17 cellular contexts compared by ENCODE assay signal in genomic region chrX:74178536-74178935, GRCh38.
DNase-seq lines count a peak whose midpoint lies in the region; ATAC-seq and TF ChIP-seq lines count a peak whose summit lies in the region.
"Had no signal": no experiment of that assay in that cellular context is flagged by ENCODE, and none has a peak within 500 bp of the region (broad histone marks: within the 10 kb centered on the region; RNA-seq: fewer than 3 reads in every experiment).

No MANE protein-coding gene starts in this region.

- DNase-seq in D341Med (ENCODE audit: low spot score): peak; percentile 5
- DNase-seq in WTC11 (ENCODE audit: low spot score): peak; percentile 41
- peak; percentile 85 for DNase-seq in islet precursor cell
- no peak for DNase-seq in retinal pigment epithelial cell (ENCODE audit: low read depth)
- no peak for DNase-seq in stimulated activated CD4-positive, alpha-beta T cell treated with anti-CD3 and anti-CD28 coated beads, Interleukin-2, amount 100 ng/mL, for 24 hours
- DNase-seq in central memory CD4-positive, alpha-beta T cell: no peak
- no peak for DNase-seq in DMS 273 treated with DMSO at 0.1 percent for 48 hours (lab: John Stamatoyannopoulos, UW)
- DNase-seq: activated CD4-positive, alpha-beta T cell treated with anti-CD3 and anti-CD28 coated beads, Interleukin-2, amount 10 ng/mL, durations not matched to agents 7 days and 5 days; activated naive CD4-positive, alpha-beta T cell treated with Interleukin-2 at 50 U/mL for 16 hours; activated T-cell treated with anti-CD3 and anti-CD28 coated beads for 4 hours; AML-193; body of pancreas; dermis blood vessel endothelial cell; NCI-H146; RPMI8226; stimulated activated CD4-positive, alpha-beta T cell treated with anti-CD3 and anti-CD28 coated beads, Interleukin-2, amount 100 ng/mL, for 48 hours had no signal

- H3K4me3 ChIP-seq in retinal pigment epithelial cell (ENCODE audit: low read length): peak overlapping the region; percentile 16
- H3K4me3 ChIP-seq: body of pancreas had no signal

- POLR2A ChIA-PET in WTC11 (lab: Charles Lee): no interaction called here

- ATAC-seq in WTC11 (peak; percentile 97), HG02885 (IDR thresholded peaks at IDR 0.05; ENCODE audit: poor library complexity, unreplicated experiment) (no peak)
- ATAC-seq: body of pancreas had no signal

- TF ChIP-seq CTCF in WTC11 (IDR thresholded peaks at IDR 0.05): no peak
- no peak for TF ChIP-seq CTCF in retinal pigment epithelial cell (conservative IDR thresholded peaks at IDR 0.05; ENCODE audit: low read depth, low read length)

- H3K4me1 Mint-ChIP-seq in WTC11: peaks cover 25% of the 10 kb centered on the region
- H3K4me1 Mint-ChIP-seq: activated CD4-positive, alpha-beta T cell treated with anti-CD3 and anti-CD28 coated beads, Interleukin-2, amount 10 ng/mL, durations not matched to agents 7 days and 5 days had no signal

- no peak overlapping the region for H3K27ac Mint-ChIP-seq in WTC11
- H3K27ac Mint-ChIP-seq: activated CD4-positive, alpha-beta T cell treated with anti-CD3 and anti-CD28 coated beads, Interleukin-2, amount 10 ng/mL, durations not matched to agents 7 days and 5 days had no signal

- CTCF ChIA-PET in WTC11 (lab: Charles Lee): no interaction called here

- H3K27me3 Mint-ChIP-seq in WTC11 (ENCODE audit: low read depth): no peaks in the 10 kb centered on the region; the same call in 1 of the 2 replicates
- H3K27me3 Mint-ChIP-seq: activated CD4-positive, alpha-beta T cell treated with anti-CD3 and anti-CD28 coated beads, Interleukin-2, amount 10 ng/mL, durations not matched to agents 7 days and 5 days had no signal

- peaks cover 20% of the 10 kb centered on the region for H3K36me3 Mint-ChIP-seq in WTC11

- no peak overlapping the region for H3K4me3 Mint-ChIP-seq in WTC11
- H3K4me3 Mint-ChIP-seq: activated CD4-positive, alpha-beta T cell treated with anti-CD3 and anti-CD28 coated beads, Interleukin-2, amount 10 ng/mL, durations not matched to agents 7 days and 5 days had no signal

- peaks cover 23% of the 10 kb centered on the region; the same call in 1 of the 2 replicates for H3K9me3 Mint-ChIP-seq in WTC11

TF ChIP-seq in WTC11, 78 proteins besides CTCF, POLR2A, EP300 and RAD21 (continues in another document):
- TF ChIP-seq NR3C1 (CRISPR knock-in tag; conservative IDR thresholded peaks at IDR 0.05; ENCODE audit: low read depth) (no peak), ZMAT4 (CRISPR knock-in tag; IDR thresholded peaks at IDR 0.05) (no peak), FOXJ3 (CRISPR knock-in tag; IDR thresholded peaks at IDR 0.05; ENCODE audit: borderline replicate concordance) (no peak), AR (CRISPR knock-in tag; IDR thresholded peaks at IDR 0.05) (no peak), ZNF532 (CRISPR knock-in tag; IDR thresholded peaks at IDR 0.05; ENCODE audit: borderline replicate concordance) (no peak), ZNF425 (CRISPR knock-in tag; conservative IDR thresholded peaks at IDR 0.05) (no peak), ETV6 (CRISPR knock-in tag; IDR thresholded peaks at IDR 0.05) (no peak), ZNF219 (CRISPR knock-in tag; IDR thresholded peaks at IDR 0.05; ENCODE audit: borderline replicate concordance) (no peak), TEAD1 (CRISPR knock-in tag; IDR thresholded peaks at IDR 0.05) (no peak), ATF2 (CRISPR knock-in tag; IDR thresholded peaks at IDR 0.05; ENCODE audit: borderline replicate concordance, low read depth) (no peak), SOX15 (CRISPR knock-in tag; IDR thresholded peaks at IDR 0.05) (no peak)

Comparison
In these comparisons a context has a peak if more than half of its experiments do, and no peak if none do; other contexts are left out.
1. DNase-seq: peak in D341Med (single experiment), WTC11 (single experiment) and islet precursor cell (single experiment); none in retinal pigment epithelial cell (single experiment), stimulated activated CD4-positive, alpha-beta T cell treated with anti-CD3 and anti-CD28 coated beads, Interleukin-2, amount 100 ng/mL, for 24 hours (0 of 2), central memory CD4-positive, alpha-beta T cell (single experiment) and DMS 273 treated with DMSO at 0.1 percent for 48 hours (single experiment).